ENCODE assay signal across 12 cellular contexts in the genomic region with DNA sequence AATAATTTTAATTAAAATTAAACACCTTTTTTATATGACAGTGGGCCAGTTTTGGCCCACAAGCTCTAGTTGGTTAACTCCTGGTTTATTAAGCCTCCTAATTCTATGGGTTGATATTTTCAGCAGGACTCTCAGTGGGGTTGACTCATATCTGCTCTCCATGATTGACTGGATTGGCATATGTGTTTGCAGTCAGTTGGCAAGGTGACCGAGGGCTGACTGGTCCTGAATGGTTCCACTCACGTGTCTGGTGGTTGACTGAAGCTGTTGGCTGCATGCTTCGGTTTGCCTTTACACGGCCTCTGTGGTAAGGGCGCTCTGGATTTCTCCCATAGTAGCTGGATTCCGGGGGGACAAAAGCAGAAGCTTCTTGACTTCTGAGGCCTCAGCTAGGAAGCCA.
DNase-seq lines count a peak whose midpoint lies in the region; ATAC-seq and TF ChIP-seq lines count a peak whose summit lies in the region.
"Had no signal": no experiment of that assay in that cellular context is flagged by ENCODE, and none has a peak within 500 bp of the region (broad histone marks: within the 10 kb centered on the region; RNA-seq: fewer than 3 reads in every experiment).

No MANE protein-coding gene starts in this region.

- no peak overlapping the region for H3K4me3 ChIP-seq in fibroblast of mammary gland (ENCODE audit: control insufficient read depth, low read depth, low read length)
- no peak overlapping the region for H3K4me3 ChIP-seq in breast epithelium
- no peak overlapping the region for H3K4me3 ChIP-seq in naive thymus-derived CD4-positive, alpha-beta T cell (ENCODE audit: low read length)
- H3K4me3 ChIP-seq: HAP-1, sigmoid colon had no signal

- CTCF ChIA-PET in naive thymus-derived CD4-positive, alpha-beta T cell (lab: Charles Lee): no interaction called here

- peaks cover 0 to 2% (median 0%) of the 10 kb centered on the region in 7 donors for H3K4me1 Mint-ChIP-seq in naive thymus-derived CD4-positive, alpha-beta T cell

- no peaks in the 10 kb centered on the region for H3K27me3 ChIP-seq in breast epithelium
- H3K27me3 ChIP-seq in naive thymus-derived CD4-positive, alpha-beta T cell (ENCODE audit: control insufficient read depth in 2 of 2, insufficient read depth in 2 of 2, low read length in 2 of 2): no peaks in the 10 kb centered on the region
- H3K27me3 ChIP-seq: sigmoid colon had no signal

- H3K27ac Mint-ChIP-seq in naive thymus-derived CD4-positive, alpha-beta T cell: no peak overlapping the region
- H3K27ac Mint-ChIP-seq: activated naive CD8-positive, alpha-beta T cell; type B pancreatic cell had no signal

- POLR2A ChIA-PET in naive thymus-derived CD4-positive, alpha-beta T cell (lab: Charles Lee): no interaction called here

- DNase-seq in fibroblast of mammary gland (ENCODE audit: low read depth): peak; percentile 45
- DNase-seq in breast epithelium (ENCODE audit: low spot score in 2 of 2): no peak
- no peak for DNase-seq in NCI-H1436 (lab: John Stamatoyannopoulos, UW)
- no peak for DNase-seq in naive thymus-derived CD4-positive, alpha-beta T cell
- DNase-seq: sigmoid colon had no signal

- no peak overlapping the region for H3K4me3 Mint-ChIP-seq in naive thymus-derived CD4-positive, alpha-beta T cell
- H3K4me3 Mint-ChIP-seq: activated naive CD8-positive, alpha-beta T cell; type B pancreatic cell had no signal

- H3K27ac ChIP-seq in breast epithelium: no peak overlapping the region
- no peak overlapping the region for H3K27ac ChIP-seq in naive thymus-derived CD4-positive, alpha-beta T cell (ENCODE audit: low read depth, low read length)
- H3K27ac ChIP-seq: epithelial cell of prostate, sigmoid colon had no signal

- peaks cover 0 to 9% (median 3%) of the 10 kb centered on the region in 5 donors for H3K27me3 Mint-ChIP-seq in naive thymus-derived CD4-positive, alpha-beta T cell
- H3K27me3 Mint-ChIP-seq: activated naive CD8-positive, alpha-beta T cell; type B pancreatic cell had no signal

- intact Hi-C loops in breast epithelium (cut with DNase I; ENCODE audit: low total_unique reads): no loop called here
- intact Hi-C loops in naive thymus-derived CD4-positive, alpha-beta T cell (cut with micrococcal nuclease): no loop called here

- TF ChIP-seq POLR2A in breast epithelium (IDR thresholded peaks at IDR 0.05): no peak

- no peaks in the 10 kb centered on the region for H3K9me3 ChIP-seq in breast epithelium
- H3K9me3 ChIP-seq in naive thymus-derived CD4-positive, alpha-beta T cell (ENCODE audit: control insufficient read depth in 2 of 3, low read length in 3 of 3): no peaks in the 10 kb centered on the region
- H3K9me3 ChIP-seq: HAP-1, sigmoid colon had no signal

- H3K36me3 Mint-ChIP-seq in naive thymus-derived CD4-positive, alpha-beta T cell: peaks cover 0 to 4% (median 0%) of the 10 kb centered on the region in 5 donors
- H3K36me3 Mint-ChIP-seq: activated naive CD8-positive, alpha-beta T cell; type B pancreatic cell had no signal

- no peaks in the 10 kb centered on the region for H3K4me1 ChIP-seq in breast epithelium
- no peaks in the 10 kb centered on the region for H3K4me1 ChIP-seq in naive thymus-derived CD4-positive, alpha-beta T cell (ENCODE audit: control insufficient read depth in 2 of 2, insufficient read depth in 2 of 2, low read length in 2 of 2)
- H3K4me1 ChIP-seq: HAP-1, sigmoid colon had no signal

- TF ChIP-seq CTCF in fibroblast of mammary gland (conservative IDR thresholded peaks at IDR 0.05; ENCODE audit: control insufficient read depth, insufficient read depth, low read depth, low read length) (no peak), breast epithelium (IDR thresholded peaks at IDR 0.05) (no peak)

- H3K36me3 ChIP-seq in breast epithelium: no peaks in the 10 kb centered on the region
- H3K36me3 ChIP-seq in naive thymus-derived CD4-positive, alpha-beta T cell (ENCODE audit: control insufficient read depth in 2 of 3, insufficient read depth in 3 of 3, low read length in 3 of 3): no peaks in the 10 kb centered on the region
- H3K36me3 ChIP-seq: HAP-1, sigmoid colon had no signal

- peak; percentile 91 for ATAC-seq in GM18517 (IDR thresholded peaks at IDR 0.05; ENCODE audit: unreplicated experiment)
- ATAC-seq in GM21381 (IDR thresholded peaks at IDR 0.05; ENCODE audit: unreplicated experiment): peak; percentile 86
- ATAC-seq in HG03565 (IDR thresholded peaks at IDR 0.05; ENCODE audit: unreplicated experiment): peak; percentile 80
- no peak for ATAC-seq in naive thymus-derived CD4-positive, alpha-beta T cell

- H3K9me3 Mint-ChIP-seq in naive thymus-derived CD4-positive, alpha-beta T cell: peaks cover 0 to 6% (median 3%) of the 10 kb centered on the region in 11 donors
- H3K9me3 Mint-ChIP-seq: type B pancreatic cell had no signal
